In genomic region chr6:148348335-148348734, GRCh38 we compare ENCODE assay signal across 21 cellular contexts. TPM values are rescaled to one million over a fixed set of nuclear protein-coding genes. Genes with fewer than 3 reads are reported as not detected.
DNase-seq lines count a peak whose midpoint lies in the region; ATAC-seq and TF ChIP-seq lines count a peak whose summit lies in the region.
"Had no signal": no experiment of that assay in that cellular context is flagged by ENCODE, and none has a peak within 500 bp of the region (broad histone marks: within the 10 kb centered on the region; RNA-seq: fewer than 3 reads in every experiment).

No MANE protein-coding gene starts in this region.

- WGBS in thyroid gland, 2 donors, result 85 to 89% methylated on average over 3 of the region's 3 CpGs

- H3K27me3 ChIP-seq in iPS-15b (ENCODE audit: control insufficient read depth, insufficient read depth, low read length) (no peaks in the 10 kb centered on the region), thyroid gland (no peaks in the 10 kb centered on the region)

- H3K9me3 ChIP-seq in iPS-15b (ENCODE audit: control insufficient read depth, insufficient read depth, low read length) (no peaks in the 10 kb centered on the region), thyroid gland (no peaks in the 10 kb centered on the region)
- H3K9me3 ChIP-seq: BE2C had no signal

- no peak overlapping the region for H3K9ac ChIP-seq in iPS-15b (ENCODE audit: low read depth, low read length)

- TF ChIP-seq CTCF in thyroid gland (IDR thresholded peaks at IDR 0.05), result no peak

- DNase-seq in ELF-1 (ENCODE audit: low read depth, low spot score), result peak; percentile 61
- DNase-seq in MV-4-11 (lab: John Stamatoyannopoulos, UW), result peak; percentile 36
- no peak for DNase-seq in thyroid gland
- DNase-seq in RKO (ENCODE audit: low spot score), result no peak
- no peak for DNase-seq in amniotic stem cell (lab: John Stamatoyannopoulos, UW)
- DNase-seq: BE2C; CD4-positive, CD25-positive, alpha-beta regulatory T cell; COR-L47; DMS153; GOT3; HFFc6; NCI-H1105 treated with DMSO at 0.1 percent for 48 hours; NCI-H1694; NCI-H2081 treated with DMSO at 0.1 percent for 48 hours; Right ventricle myocardium superior had no signal

- H3K4me3 ChIP-seq in iPS-15b (ENCODE audit: low read depth, low read length), result peak overlapping the region; percentile 8
- H3K4me3 ChIP-seq in thyroid gland (replicated peaks in 1 of 3), result no peak overlapping the region
- H3K4me3 ChIP-seq: GM12878, SK-N-MC had no signal

- intact Hi-C loops in thyroid gland (cut with DNase I), result loop anchor here (10.0 kb wide), 1 partner anchor 116 kb away; no protein-coding TSS in a partner anchor

- TF ChIP-seq POLR2A in thyroid gland (IDR thresholded peaks at IDR 0.05), result no peak

- ATAC-seq in HG02588 (IDR thresholded peaks at IDR 0.05; ENCODE audit: unreplicated experiment), result no peak
- ATAC-seq: GM12878 had no signal

- H3K27ac ChIP-seq in thyroid gland, result peak overlapping the region in 2 of 3 donors; percentile 96 to 97
- H3K27ac ChIP-seq: HL-60, SK-N-MC had no signal

- H3K4me1 ChIP-seq in iPS-15b (ENCODE audit: control insufficient read depth, insufficient read depth, low read length), result peaks cover 42% of the 10 kb centered on the region
- H3K4me1 ChIP-seq in thyroid gland, result peaks cover 49 to 59% of the 10 kb centered on the region in 2 donors
- H3K4me1 ChIP-seq: BE2C had no signal

- H3K36me3 ChIP-seq in iPS-15b (ENCODE audit: control insufficient read depth, insufficient read depth, low read length), result no peaks in the 10 kb centered on the region
- no peaks in the 10 kb centered on the region for H3K36me3 ChIP-seq in thyroid gland
- H3K36me3 ChIP-seq: BE2C had no signal

RNA-seq across cellular contexts. Expression of gene SASH1, which starts 5.7 kb away (rescaled TPM):
- 100 to 1,000 TPM; 154 to 235 (median 190) TPM for total RNA-seq in thyroid gland
- total RNA-seq: CD4-positive, CD25-positive, alpha-beta regulatory T cell; OCI-LY7 had no signal

Comparison
In these comparisons a context has a peak if more than half of its experiments do, and no peak if none do; other contexts are left out.
1. DNase-seq: peak in ELF-1 (single experiment) and MV-4-11 (single experiment); none in thyroid gland (0 of 2), RKO (single experiment) and amniotic stem cell (single experiment).